8 cellular contexts compared by ENCODE assay signal in the genomic region with DNA sequence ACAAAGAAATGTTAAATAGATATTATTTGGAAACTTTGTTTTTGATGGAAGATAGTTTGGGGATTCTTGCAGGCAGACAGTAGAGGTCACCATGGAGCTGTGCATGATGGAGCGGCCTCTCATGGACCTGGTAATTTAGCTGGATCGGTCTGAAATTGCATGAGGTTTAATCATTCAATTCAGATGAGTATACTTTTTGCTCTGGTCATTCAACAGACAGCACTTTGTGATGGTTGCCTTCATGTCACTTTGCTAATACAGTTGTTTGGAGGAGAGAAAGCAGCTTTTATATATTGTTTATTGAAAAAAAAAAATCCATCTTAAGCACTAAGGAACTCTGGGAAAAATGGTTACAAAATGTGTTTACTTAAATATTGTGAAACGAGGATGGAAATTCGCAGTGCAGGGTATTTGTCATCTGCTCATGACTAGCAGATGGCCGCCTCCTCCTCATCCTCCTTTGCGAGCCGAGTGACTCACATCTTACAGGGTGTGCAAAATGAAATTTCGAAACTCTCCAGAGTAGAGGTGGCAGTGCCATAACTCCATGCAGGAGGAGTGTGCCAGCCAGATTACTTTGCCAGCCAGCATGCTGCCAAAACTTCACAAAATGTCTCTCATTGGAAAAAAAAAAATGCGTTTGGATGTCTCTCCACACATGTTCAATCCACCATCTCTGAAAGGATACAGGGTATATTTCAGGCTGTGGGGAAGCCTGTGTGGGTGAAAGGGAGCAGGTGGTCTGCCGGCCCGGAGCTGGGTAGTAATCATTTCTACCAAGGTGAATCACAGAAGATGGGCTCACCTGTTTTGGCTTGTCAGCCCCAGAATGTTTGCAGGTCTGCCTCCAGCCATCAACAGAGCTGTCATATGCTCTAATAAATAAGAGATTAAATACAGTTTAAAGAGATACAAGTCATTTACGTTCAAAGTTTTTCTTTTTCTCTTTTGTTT.
DNase-seq lines count a peak whose midpoint lies in the region; ATAC-seq and TF ChIP-seq lines count a peak whose summit lies in the region.

No MANE protein-coding gene starts in this region.

- no peaks in the 10 kb centered on the region for H3K27me3 ChIP-seq in left ventricle myocardium inferior (ENCODE audit: low read depth)

- intact Hi-C loops in left ventricle myocardium inferior (cut with micrococcal nuclease), result loop anchor here (10.0 kb wide), 1 partner anchor 329 kb away; no protein-coding TSS in a partner anchor

- H3K4me3 ChIP-seq in left ventricle myocardium inferior (no peak overlapping the region), skeletal muscle cell (ENCODE audit: low read depth, low read length) (peak overlapping the region; percentile 9)

- ATAC-seq in GM19455 (IDR thresholded peaks at IDR 0.05; ENCODE audit: unreplicated experiment), result no peak

- H3K27ac ChIP-seq in left ventricle myocardium inferior (replicated peaks), result no peak overlapping the region

- peak; percentile 72 to 81 for DNase-seq in AML-193 (lab: John Stamatoyannopoulos, UW)
- peak; percentile 94 for DNase-seq in HCEC 1CT
- DNase-seq in RPMI7951 (ENCODE audit: low read depth), result peak; percentile 95
- DNase-seq in amniotic epithelial cell (ENCODE audit: low read depth), result peak; percentile 94
- no peak for DNase-seq in left ventricle myocardium inferior
- peak; percentile 78 for DNase-seq in skeletal muscle cell (ENCODE audit: low read depth)
- DNase-seq in NCI-H774 (lab: John Stamatoyannopoulos, UW), result no peak

- H3K36me3 ChIP-seq in left ventricle myocardium inferior, result no peaks in the 10 kb centered on the region

- no peaks in the 10 kb centered on the region for H3K9me3 ChIP-seq in left ventricle myocardium inferior (replicated peaks)

- TF ChIP-seq CTCF in left ventricle myocardium inferior (IDR thresholded peaks at IDR 0.05; ENCODE audit: borderline replicate concordance), result peak; percentile 67

- H3K4me1 ChIP-seq in left ventricle myocardium inferior, result no peaks in the 10 kb centered on the region

Comparison
In these comparisons a context has a peak if more than half of its experiments do, and no peak if none do; other contexts are left out.
1. DNase-seq: peak in AML-193 (2 of 2), HCEC 1CT (single experiment), RPMI7951 (single experiment), amniotic epithelial cell (single experiment) and skeletal muscle cell (single experiment); none in left ventricle myocardium inferior (single experiment) and NCI-H774 (single experiment).